ENCODE assay signal across 22 cellular contexts in the genomic region with DNA sequence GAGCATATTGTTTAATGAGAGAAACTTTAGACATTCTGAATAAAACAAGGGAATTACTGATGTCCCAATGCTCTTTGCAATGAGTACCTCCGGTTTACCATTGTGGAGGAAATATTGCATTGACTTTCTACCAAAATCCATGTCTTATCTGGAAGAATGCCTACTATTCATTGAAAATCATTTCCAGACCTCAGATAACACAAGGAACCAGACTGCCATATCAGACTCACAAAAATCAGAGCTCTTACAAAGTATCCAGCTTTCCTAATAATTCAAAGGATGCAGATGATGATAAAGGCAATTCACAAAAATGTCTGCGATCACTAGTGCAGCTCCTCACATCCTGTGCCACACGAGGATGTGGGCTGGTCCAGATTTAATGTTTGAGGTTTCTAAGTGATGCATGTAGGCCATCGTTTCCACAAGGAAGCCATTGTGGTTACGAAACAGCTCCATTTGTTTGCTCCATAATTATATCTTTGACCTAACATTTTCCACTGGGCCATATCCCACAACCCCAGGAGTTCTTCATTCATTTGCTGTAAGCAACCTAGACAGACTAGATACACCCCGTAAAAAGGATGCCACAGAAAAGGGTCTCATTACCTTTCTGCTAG.
"Had no signal": no experiment of that assay in that cellular context is flagged by ENCODE, and none has a peak within 500 bp of the region (broad histone marks: within the 10 kb centered on the region; RNA-seq: fewer than 3 reads in every experiment).

No MANE protein-coding gene starts in this region.

- DNase-seq: activated B cell treated with CpG ODN at 0.5 μM for 24 hours; activated CD4-positive, alpha-beta T cell treated with anti-CD3 and anti-CD28 coated beads for 36 hours; activated CD4-positive, alpha-beta T cell treated with anti-CD3 and anti-CD28 coated beads, Interleukin-2, amount 50 U/mL, for 4 hours; activated CD8-positive, alpha-beta memory T cell treated with anti-CD3 and anti-CD28 coated beads for 24 hours; activated CD8-positive, alpha-beta memory T cell treated with anti-CD3 and anti-CD28 coated beads, Interleukin-2, amount 50 U/mL, for 4 hours; activated T-cell treated with anti-CD3 and anti-CD28 coated beads, Interleukin-2, amount 50 U/mL, for 24 hours; aorta; effector CD8-positive, alpha-beta T cell; erythroblast; foreskin keratinocyte; kidney; lower lobe of right lung; mesendoderm; mucosa of descending colon; naive B cell; occipital lobe; posterior cingulate gyrus; right lobe of liver; small intestine; stimulated activated CD4-positive, alpha-beta T cell treated with anti-CD3 and anti-CD28 coated beads, Interleukin-15, amount 100 ng/mL, for 24 hours; stomach; transverse colon had no signal

- H3K27ac ChIP-seq: foreskin keratinocyte, lower lobe of right lung, right lobe of liver, stomach, transverse colon had no signal

- H3K36me3 ChIP-seq: lower lobe of right lung, right lobe of liver, stomach, transverse colon had no signal

- H3K9me3 ChIP-seq: lower lobe of right lung, mucosa of descending colon, right lobe of liver, stomach, transverse colon had no signal

- H3K27me3 ChIP-seq: foreskin keratinocyte, right lobe of liver, stomach, transverse colon had no signal

- H3K4me3 ChIP-seq: lower lobe of right lung, mucosa of descending colon, right lobe of liver, stomach, transverse colon had no signal
